In genomic region chr14:31229009-31229408, GRCh38 we compare ENCODE assay signal across 9 cellular contexts. TPM values are rescaled to one million over a fixed set of nuclear protein-coding genes. Genes with fewer than 3 reads are reported as not detected.
A peak's percentile ranks its signal among the peaks of the same experiment; 100 is the strongest.
DNase-seq lines count a peak whose midpoint lies in the region; ATAC-seq, FAIRE-seq and TF ChIP-seq lines count a peak whose summit lies in the region.
"Had no signal": no experiment of that assay in that cellular context is flagged by ENCODE, and none has a peak within 500 bp of the region (broad histone marks: within the 10 kb centered on the region; RNA-seq: fewer than 3 reads in every experiment).

No MANE protein-coding gene starts in this region.

- peak overlapping the region in 1 of 2 donors; percentile 53 for H3K9ac ChIP-seq in kidney (ENCODE audit: low read length in 2 of 2)

- no peaks in the 10 kb centered on the region for H3K9me3 ChIP-seq in kidney (ENCODE audit: control insufficient read depth in 1 of 2, low read length in 2 of 2)

- intact Hi-C loops in kidney (cut with DNase I), result no loop called here

- FAIRE-seq in kidney (lab: Jason Lieb, UNC) (no peak), HTR-8/SVneo (lab: Jason Lieb, UNC) (no peak)

- H3K4me3 ChIP-seq in GM12865 (ENCODE audit: low read depth, low read length) (no peak overlapping the region), kidney (ENCODE audit: low read length in 2 of 2) (no peak overlapping the region)

- H3K36me3 ChIP-seq in kidney (ENCODE audit: control insufficient read depth in 1 of 2, insufficient read depth in 2 of 2, low read length in 2 of 2), result no peaks in the 10 kb centered on the region

- DNase-seq in GM12865 (ENCODE audit: low read depth), result peak; percentile 64
- DNase-seq in kidney, result no peak
- no peak for DNase-seq in amygdala (lab: John Stamatoyannopoulos, UW)
- DNase-seq in HTR-8/SVneo (ENCODE audit: insufficient read length, low spot score), result no peak
- DNase-seq in iPS-NIHi7 (ENCODE audit: extremely low spot score), result no peak
- DNase-seq: activated CD4-positive, alpha-beta T cell treated with anti-CD3 and anti-CD28 coated beads, Interleukin-2, amount 10 ng/mL, durations not matched to agents 24 days and 14 days had no signal

- H3K27ac ChIP-seq in kidney (ENCODE audit: low read depth in 2 of 2, low read length in 2 of 2), result peak overlapping the region; percentile 63 to 64

- ATAC-seq in GM21528 (IDR thresholded peaks at IDR 0.05; ENCODE audit: low FRiP score, unreplicated experiment) (peak; percentile 74), HG03571 (IDR thresholded peaks at IDR 0.05; ENCODE audit: unreplicated experiment) (peak; percentile 57), GM21737 (IDR thresholded peaks at IDR 0.05; ENCODE audit: unreplicated experiment) (no peak)

- no peak for TF ChIP-seq CTCF in GM12865 (IDR thresholded peaks at IDR 0.05; ENCODE audit: insufficient read depth, low read depth, low read length, missing control alignments)
- TF ChIP-seq CTCF in kidney (IDR thresholded peaks at IDR 0.05; ENCODE audit: borderline replicate concordance, extremely low read depth, insufficient read depth), result no peak

- peaks cover 0 to 16% of the 10 kb centered on the region in 2 donors for H3K4me1 ChIP-seq in kidney (ENCODE audit: control insufficient read depth in 1 of 2, insufficient read depth in 1 of 2, low read depth in 1 of 2, low read length in 2 of 2)

RNA-seq across cellular contexts. Expression of gene HECTD1, which starts 21.4 kb away (rescaled TPM):
- 164 TPM for total RNA-seq in kidney
- polyA plus RNA-seq in kidney (ENCODE audit: insufficient read depth, low read depth, low replicate concordance), result 35.5 TPM
